ENCODE assay signal across 29 cellular contexts in genomic region chr2:219547621-219548020, GRCh38. TPM values are rescaled to one million over a fixed set of nuclear protein-coding genes. Genes with fewer than 3 reads are reported as not detected.
"Had no signal": no experiment of that assay in that cellular context is flagged by ENCODE, and none has a peak within 500 bp of the region (broad histone marks: within the 10 kb centered on the region; RNA-seq: fewer than 3 reads in every experiment).

No MANE protein-coding gene starts in this region.

- H3K36me3 ChIP-seq: left lung, lower lobe of right lung, neural progenitor cell, pancreas, prostate gland, sigmoid colon, uterus had no signal

- DNase-seq: hippocampal formation; left colon; lower lobe of right lung; mammary epithelial cell; mesenchymal stem cell; naive thymus-derived CD8-positive, alpha-beta T cell; retina; sigmoid colon; small intestine; stimulated activated CD4-positive, alpha-beta T cell treated with anti-CD3 and anti-CD28 coated beads, Interleukin-1b, Interleukin-23, amount 100 ng/mL, for 48 hours; stimulated activated CD4-positive, alpha-beta T cell treated with anti-CD3 and anti-CD28 coated beads, Interleukin-2, amount 100 ng/mL, for 48 hours; stimulated activated CD4-positive, alpha-beta T cell treated with anti-CD3 and anti-CD28 coated beads, Interleukin-4, amount 100 ng/mL, for 4 hours; stimulated activated CD8-positive, alpha-beta memory T cell treated with anti-CD3 and anti-CD28 coated beads, Interleukin-4, amount 100 ng/mL, for 48 hours; stimulated activated naive CD4-positive, alpha-beta T cell treated with Interleukin-2 at 50 U/mL for 16 hours; stimulated activated naive CD8-positive, alpha-beta T cell treated with anti-CD3 and anti-CD28 coated beads, Interleukin-15, amount 100 ng/mL, for 72 hours; uterus had no signal

- H3K27ac ChIP-seq: left lung, lower lobe of right lung, neural progenitor cell, pancreas, prostate gland, sigmoid colon, tibial nerve, uterus had no signal

- ATAC-seq: left colon; left lung; lower lobe of right lung; naive thymus-derived CD8-positive, alpha-beta T cell; pancreas; right cardiac atrium; stimulated activated memory B cell treated with anti-CD40 and anti-IgM and Interleukin-4, amounts not matched to agents 10 μg/mL and 1 μg/mL and 100 μg/mL, for 72 hours; stimulated activated naive CD8-positive, alpha-beta T cell treated with anti-CD3 and anti-CD28 coated beads, Interleukin-15, amount 100 ng/mL, for 72 hours had no signal

- H3K27ac Mint-ChIP-seq: nephron; neural progenitor cell; stimulated activated memory B cell treated with anti-CD40 and anti-IgM and Interleukin-4, amounts not matched to agents 10 μg/mL and 1 μg/mL and 100 μg/mL, for 72 hours; type B pancreatic cell had no signal

- H3K4me3 Mint-ChIP-seq: naive thymus-derived CD8-positive, alpha-beta T cell; neural progenitor cell; stimulated activated memory B cell treated with anti-CD40 and anti-IgM and Interleukin-4, amounts not matched to agents 10 μg/mL and 1 μg/mL and 100 μg/mL, for 72 hours; stimulated activated naive CD8-positive, alpha-beta T cell treated with anti-CD3 and anti-CD28 coated beads, Interleukin-15, amount 100 ng/mL, for 72 hours had no signal

- H3K36me3 Mint-ChIP-seq: naive thymus-derived CD8-positive, alpha-beta T cell; stimulated activated memory B cell treated with anti-CD40 and anti-IgM and Interleukin-4, amounts not matched to agents 10 μg/mL and 1 μg/mL and 100 μg/mL, for 72 hours had no signal

- H3K4me3 ChIP-seq: left lung, lower lobe of right lung, neural progenitor cell, pancreas, prostate gland, sigmoid colon, tibial nerve, uterus had no signal

- H3K9me3 Mint-ChIP-seq: naive thymus-derived CD8-positive, alpha-beta T cell; nephron; neural progenitor cell; stimulated activated memory B cell treated with anti-CD40 and anti-IgM and Interleukin-4, amounts not matched to agents 10 μg/mL and 1 μg/mL and 100 μg/mL, for 72 hours; stimulated activated naive CD8-positive, alpha-beta T cell treated with anti-CD3 and anti-CD28 coated beads, Interleukin-15, amount 100 ng/mL, for 72 hours; type B pancreatic cell had no signal

- H3K27me3 ChIP-seq: pancreas, tibial nerve, uterus had no signal

- H3K9me3 ChIP-seq: left lung, lower lobe of right lung, pancreas, prostate gland, sigmoid colon, tibial nerve, uterus had no signal

RNA-seq across cellular contexts. Expression of gene OBSL1, which starts 23.7 kb away (rescaled TPM):
- polyA plus RNA-seq: naive thymus-derived CD8-positive, alpha-beta T cell had no signal

RNA-seq across cellular contexts. Expression of gene INHA, which starts 24.5 kb away (rescaled TPM):
- total RNA-seq: left colon; lower lobe of right lung; naive thymus-derived CD8-positive, alpha-beta T cell; temporal lobe had no signal
- polyA plus RNA-seq: naive thymus-derived CD8-positive, alpha-beta T cell had no signal

RNA-seq across cellular contexts. Expression of gene ASIC4, which starts 33.3 kb away (rescaled TPM):
- total RNA-seq: left colon, left lung, mucosa of gallbladder had no signal
- polyA plus RNA-seq: keratinocyte; liver; naive thymus-derived CD8-positive, alpha-beta T cell had no signal
